In the genomic region with DNA sequence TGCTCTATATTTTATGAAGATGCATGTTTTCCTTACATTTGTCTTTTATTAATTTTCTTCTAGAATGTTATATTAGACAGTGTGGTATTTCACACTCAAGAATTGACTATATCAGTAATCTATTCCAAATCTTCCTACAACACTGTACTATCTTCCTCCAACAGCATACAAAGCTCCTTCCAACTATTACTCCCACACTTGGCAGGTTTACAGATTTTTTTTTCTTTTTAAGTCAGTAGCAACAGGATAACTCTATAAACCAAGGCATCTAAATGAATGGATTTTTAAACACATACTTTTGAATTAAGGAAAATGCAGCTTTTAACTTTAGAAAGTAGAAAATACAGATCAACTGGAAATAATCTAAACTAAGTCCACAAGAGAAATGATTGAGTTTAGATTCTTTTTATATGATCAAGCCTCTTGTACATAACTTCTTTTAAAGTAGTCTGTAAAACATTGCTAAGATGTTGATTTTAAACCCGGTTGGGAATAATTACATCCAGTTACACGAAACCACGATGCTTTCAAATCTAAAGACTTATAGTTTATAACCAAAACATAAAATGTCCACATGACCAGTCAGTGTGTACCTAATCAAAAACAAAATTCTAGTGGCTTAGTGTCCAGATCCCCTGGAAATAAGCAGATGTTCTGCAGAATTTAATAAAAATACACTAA, we compare ENCODE assay signal across 20 cellular contexts.
A peak's percentile ranks its signal among the peaks of the same experiment; 100 is the strongest.
DNase-seq lines count a peak whose midpoint lies in the region; ATAC-seq and TF ChIP-seq lines count a peak whose summit lies in the region.
"Had no signal": no experiment of that assay in that cellular context is flagged by ENCODE, and none has a peak within 500 bp of the region (broad histone marks: within the 10 kb centered on the region; RNA-seq: fewer than 3 reads in every experiment).

No MANE protein-coding gene starts in this region.

- no peaks in the 10 kb centered on the region for H3K4me1 Mint-ChIP-seq in type B pancreatic cell (ENCODE audit: unreplicated experiment)
- H3K4me1 Mint-ChIP-seq: central memory CD8-positive, alpha-beta T cell; stimulated activated memory B cell treated with anti-CD40 and anti-IgM and Interleukin-4, amounts not matched to agents 10 μg/mL and 1 μg/mL and 100 μg/mL, for 72 hours had no signal

- no peak overlapping the region for H3K27ac Mint-ChIP-seq in type B pancreatic cell
- H3K27ac Mint-ChIP-seq: activated CD8-positive, alpha-beta T cell treated with anti-CD3 and anti-CD28 coated beads for 36 hours; stimulated activated memory B cell treated with anti-CD40 and anti-IgM and Interleukin-4, amounts not matched to agents 10 μg/mL and 1 μg/mL and 100 μg/mL, for 72 hours had no signal

- DNase-seq in AG09309 (ENCODE audit: low read depth), result peak; percentile 39
- peak; percentile 77 for DNase-seq in NCI-H226
- peak; percentile 72 to 87 for DNase-seq in cardiac fibroblast (ENCODE audit: low read depth in 2 of 2)
- peak; percentile 59 for DNase-seq in kidney tubule cell (ENCODE audit: low spot score)
- no peak for DNase-seq in type B pancreatic cell (ENCODE audit: extremely low spot score, unreplicated experiment)
- no peak for DNase-seq in SKM-1 treated with dmso at 0.1 percent for 144 hours (lab: John Stamatoyannopoulos, UW; ENCODE audit: unreplicated experiment)
- DNase-seq in activated CD4-positive, CD25-positive, alpha-beta regulatory T cell (lab: John Stamatoyannopoulos, UW), result no peak
- DNase-seq: activated CD8-positive, alpha-beta T cell treated with anti-CD3 and anti-CD28 coated beads for 36 hours; activated gamma-delta T cell; NCI-H1417; NCI-H510A treated with DMSO at 0.1 percent for 48 hours; stimulated activated CD4-positive, alpha-beta T cell treated with anti-CD3 and anti-CD28 coated beads, Interleukin-4, amount 100 ng/mL, for 1 hour; uterus had no signal

- H3K36me3 Mint-ChIP-seq in type B pancreatic cell, result no peaks in the 10 kb centered on the region

- H3K4me3 Mint-ChIP-seq in type B pancreatic cell, result no peak overlapping the region
- H3K4me3 Mint-ChIP-seq: activated CD8-positive, alpha-beta T cell treated with anti-CD3 and anti-CD28 coated beads for 36 hours; central memory CD8-positive, alpha-beta T cell; stimulated activated memory B cell treated with anti-CD40 and anti-IgM and Interleukin-4, amounts not matched to agents 10 μg/mL and 1 μg/mL and 100 μg/mL, for 72 hours had no signal

- no peaks in the 10 kb centered on the region for H3K27me3 Mint-ChIP-seq in type B pancreatic cell
- H3K27me3 Mint-ChIP-seq: activated CD8-positive, alpha-beta T cell treated with anti-CD3 and anti-CD28 coated beads for 36 hours; central memory CD8-positive, alpha-beta T cell; stimulated activated memory B cell treated with anti-CD40 and anti-IgM and Interleukin-4, amounts not matched to agents 10 μg/mL and 1 μg/mL and 100 μg/mL, for 72 hours had no signal

- H3K4me3 ChIP-seq in AG09309 (ENCODE audit: control insufficient read depth, low read depth, low read length) (no peak overlapping the region), cardiac fibroblast (replicated peaks in 1 of 2; ENCODE audit: low read depth in 2 of 2, low read length in 2 of 2) (no peak overlapping the region)
- H3K4me3 ChIP-seq: BLaER1, HAP-1, uterus had no signal

- TF ChIP-seq CTCF in AG09309 (IDR thresholded peaks at IDR 0.05; ENCODE audit: control insufficient read depth, insufficient read depth, low read depth, low read length, missing control alignments), result no peak
- TF ChIP-seq CTCF in cardiac fibroblast (IDR thresholded peaks at IDR 0.05; ENCODE audit: low read depth, low read length), result no peak
- no peak for TF ChIP-seq CTCF in type B pancreatic cell (conservative IDR thresholded peaks at IDR 0.05)

- no peaks in the 10 kb centered on the region for H3K9me3 Mint-ChIP-seq in type B pancreatic cell
- H3K9me3 Mint-ChIP-seq: activated CD8-positive, alpha-beta T cell treated with anti-CD3 and anti-CD28 coated beads for 36 hours; central memory CD8-positive, alpha-beta T cell; stimulated activated memory B cell treated with anti-CD40 and anti-IgM and Interleukin-4, amounts not matched to agents 10 μg/mL and 1 μg/mL and 100 μg/mL, for 72 hours had no signal

- ATAC-seq in HG03097 (IDR thresholded peaks at IDR 0.05; ENCODE audit: low FRiP score, unreplicated experiment), result no peak
- ATAC-seq: activated CD8-positive, alpha-beta T cell treated with anti-CD3 and anti-CD28 coated beads for 36 hours; HepG2; Right ventricle myocardium inferior; stimulated activated memory B cell treated with anti-CD40 and anti-IgM and Interleukin-4, amounts not matched to agents 10 μg/mL and 1 μg/mL and 100 μg/mL, for 72 hours had no signal

Comparison
In these comparisons a context has a peak if more than half of its experiments do, and no peak if none do; other contexts are left out.
1. DNase-seq: peak in AG09309 (single experiment), NCI-H226 (single experiment), cardiac fibroblast (2 of 2) and kidney tubule cell (single experiment); none in type B pancreatic cell (single experiment), SKM-1 treated with dmso at 0.1 percent for 144 hours (single experiment) and activated CD4-positive, CD25-positive, alpha-beta regulatory T cell (0 of 4).